ENCODE assay signal across 7 cellular contexts in genomic region chr2:237733677-237734300, GRCh38.
DNase-seq lines count a peak whose midpoint lies in the region; ATAC-seq and TF ChIP-seq lines count a peak whose summit lies in the region.

No MANE protein-coding gene starts in this region.

- H3K4me1 ChIP-seq in HUES64 (ENCODE audit: insufficient read depth, low read length) (peaks cover 39% of the 10 kb centered on the region), gastrocnemius medialis (peaks cover 69 to 71% of the 10 kb centered on the region in 2 donors), foreskin keratinocyte (no peaks in the 10 kb centered on the region)

- TF ChIP-seq CTCF in RWPE1 (conservative IDR thresholded peaks at IDR 0.05; ENCODE audit: low read depth), result no peak
- TF ChIP-seq CTCF in gastrocnemius medialis (IDR thresholded peaks at IDR 0.05 in 4 of 5, conservative IDR thresholded peaks at IDR 0.05 in 1 of 5), result no peak
- TF ChIP-seq CTCF in foreskin keratinocyte (conservative IDR thresholded peaks at IDR 0.05), result no peak

- CTCF ChIA-PET in RWPE1 (lab: Yijun Ruan, JAX), result interaction anchor here (0.7 to 1.3 kb wide), 2 partner anchors 60 to 61 kb away, joined by 3 read pairs; no protein-coding TSS in a partner anchor

- in situ Hi-C loops in gastrocnemius medialis (cut with MboI; ENCODE audit: low sequenced_read_pairs in 4 of 4), result no loop called here

- H3K27ac ChIP-seq in HUES64 (ENCODE audit: low read depth, low read length) (peak overlapping the region; percentile 68; the same call in 1 of the 2 replicates), RWPE1 (peak overlapping the region; percentile 47; the same call in 1 of the 2 replicates), gastrocnemius medialis (peak overlapping the region; percentile 80 to 89 (median 86)), foreskin keratinocyte (no peak overlapping the region)

- no peak overlapping the region for H3K4me3 ChIP-seq in HUES64 (ENCODE audit: low read length)
- H3K4me3 ChIP-seq in gastrocnemius medialis, result peak overlapping the region in 1 of 4 donors; percentile 2

- H3K36me3 ChIP-seq in HUES64 (ENCODE audit: insufficient read depth, low read length), result peaks cover 12% of the 10 kb centered on the region
- H3K36me3 ChIP-seq in gastrocnemius medialis, result peaks cover 0 to 18% of the 10 kb centered on the region in 2 donors

- H3K9me3 ChIP-seq in HUES64 (ENCODE audit: insufficient read depth, low read depth, low read length) (no peaks in the 10 kb centered on the region), gastrocnemius medialis (no peaks in the 10 kb centered on the region)

- no peak for TF ChIP-seq POLR2A in gastrocnemius medialis (IDR thresholded peaks at IDR 0.05)

- H3K27me3 ChIP-seq in HUES64 (ENCODE audit: insufficient read depth, low read length) (no peaks in the 10 kb centered on the region), gastrocnemius medialis (no peaks in the 10 kb centered on the region), foreskin keratinocyte (no peaks in the 10 kb centered on the region)

- WGBS in HUES64, result 49% methylated on average over 12 of the region's 13 CpGs

- intact Hi-C loops in gastrocnemius medialis (cut with DNase I; ENCODE audit: low total_unique reads), result loop anchor here (5.0 kb wide), 1 partner anchor 41 kb away; no protein-coding TSS in a partner anchor

- POLR2A ChIA-PET in RWPE1 (lab: Yijun Ruan, JAX; ENCODE audit: low non-redundant PET), result interaction anchor here (0.6 kb wide), 1 partner anchor 60 kb away, joined by 9 read pairs; no protein-coding TSS in a partner anchor

- H3K9ac ChIP-seq in HUES64 (ENCODE audit: low read depth, low read length), result no peak overlapping the region

- ATAC-seq in gastrocnemius medialis, result no peak
- no peak for ATAC-seq in HG03520 (IDR thresholded peaks at IDR 0.05; ENCODE audit: unreplicated experiment)
- ATAC-seq in foreskin keratinocyte, result no peak

- DNase-seq in RWPE1 (ENCODE audit: low spot score) (no peak), iPS-NIHi11 (ENCODE audit: low spot score) (peak; percentile 32), gastrocnemius medialis (no peak), NOMO-1 (lab: John Stamatoyannopoulos, UW; ENCODE audit: unreplicated experiment in 2 of 2) (no peak), foreskin keratinocyte (no peak)
